In the genomic region with DNA sequence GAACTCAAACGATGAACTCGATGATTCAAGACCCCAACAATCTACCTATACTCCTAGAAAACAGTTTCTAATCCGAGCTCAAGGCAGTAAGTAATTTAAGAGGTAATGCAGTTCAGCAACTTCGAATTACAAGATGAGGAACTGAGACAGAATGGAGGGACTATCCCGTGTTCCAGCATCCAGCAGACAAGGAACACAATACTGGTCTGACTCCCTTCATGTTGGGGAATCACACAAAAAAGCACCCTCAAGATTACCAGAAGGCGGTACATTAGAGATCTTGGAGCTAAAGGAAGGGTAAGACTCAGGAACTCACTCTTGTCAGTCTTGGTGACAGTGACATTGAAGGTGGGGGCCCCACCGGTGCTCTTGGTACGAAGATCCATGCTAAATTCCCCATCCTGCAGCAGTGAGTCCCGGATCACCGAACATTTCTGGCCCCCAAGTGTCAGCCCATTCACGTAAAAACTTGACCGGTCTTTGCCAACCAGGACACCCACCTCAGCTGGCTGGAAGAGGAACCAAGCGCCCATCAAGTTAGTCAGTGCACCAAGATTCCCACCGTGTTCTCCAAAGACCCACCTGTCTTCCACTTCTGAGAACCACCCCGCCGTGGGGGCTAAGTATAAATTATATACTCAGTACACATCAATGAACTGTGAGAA, we compare ENCODE assay signal across 9 cellular contexts. TPM values are rescaled to one million over a fixed set of nuclear protein-coding genes. Genes with fewer than 3 reads are reported as not detected.
A peak's percentile ranks its signal among the peaks of the same experiment; 100 is the strongest.
DNase-seq lines count a peak whose midpoint lies in the region; ATAC-seq, FAIRE-seq and TF ChIP-seq lines count a peak whose summit lies in the region.
"Had no signal": no experiment of that assay in that cellular context is flagged by ENCODE, and none has a peak within 500 bp of the region (broad histone marks: within the 10 kb centered on the region; RNA-seq: fewer than 3 reads in every experiment).

No MANE protein-coding gene starts in this region.

- TSS peak; percentile 60 for BruUV-seq in K562 (replicated peaks; lab: Mats Ljungman, UMichigan)

- peaks cover 82% of the 10 kb centered on the region for H3K79me2 ChIP-seq in K562 (ENCODE audit: control insufficient read depth, insufficient read depth, low read length)

- no peak for TF ChIP-seq RAD21 in K562 (CRISPR knock-in tag; conservative IDR thresholded peaks at IDR 0.05 in 1 of 2, IDR thresholded peaks at IDR 0.05 in 1 of 2)

- intact Hi-C loops in left cardiac atrium (cut with DNase I) (no loop called here), K562 (cut with micrococcal nuclease) (no loop called here), aorta (cut with DNase I) (loop anchor here in 1 of 2 donors (5.0 kb wide), 1 partner anchor 51 kb away; a partner anchor contains a TSS)

- TF ChIP-seq EP300 in K562 (IDR thresholded peaks at IDR 0.05; ENCODE audit: low read length): no peak

- H4K20me1 ChIP-seq in K562 (replicated peaks; ENCODE audit: control insufficient read depth, insufficient read depth, low read length): peaks cover 22% of the 10 kb centered on the region

- DNase-seq in right atrium auricular region (ENCODE audit: low spot score) (no peak), left cardiac atrium (no peak), K562 (ENCODE audit: extremely low read depth in 1 of 4, low spot score in 3 of 4) (no peak), memory B cell (ENCODE audit: low spot score in 2 of 2) (no peak), aorta (no peak), cortex of kidney (lab: John Stamatoyannopoulos, UW) (no peak)

- H3K4me1 ChIP-seq in right atrium auricular region: peaks cover 0 to 66% of the 10 kb centered on the region in 2 donors
- H3K4me1 ChIP-seq in K562 (replicated peaks in 1 of 2; ENCODE audit: control insufficient read depth in 2 of 2, insufficient read depth in 2 of 2, low read length in 2 of 2): peaks cover 30 to 42% of the 10 kb centered on the region in 2 experiments
- no peaks in the 10 kb centered on the region for H3K4me1 ChIP-seq in aorta (ENCODE audit: control insufficient read depth in 1 of 2, insufficient read depth in 2 of 2, low read length in 2 of 2)

- H3K36me3 Mint-ChIP-seq in memory B cell: peaks cover 27% of the 10 kb centered on the region

- H3K9me1 ChIP-seq in K562 (ENCODE audit: control insufficient read depth, insufficient read depth, low read length): no peaks in the 10 kb centered on the region

- H2AFZ ChIP-seq in K562 (ENCODE audit: low read depth, low read length): no peak overlapping the region

- 6% methylated on average over 16 of the region's 16 CpGs for WGBS in K562 (ENCODE audit: insufficient coverage, low coverage, missing lambda C conversion rate)
- 25 to 31% methylated on average over 16 of the region's 16 CpGs for WGBS in aorta, 2 donors

- ATAC-seq in left cardiac atrium (no peak), K562 (no peak), memory B cell (ENCODE audit: low read depth) (no peak), aorta (ENCODE audit: low FRiP score) (no peak), GM18520 (IDR thresholded peaks at IDR 0.05; ENCODE audit: unreplicated experiment) (no peak), HG02938 (IDR thresholded peaks at IDR 0.05; ENCODE audit: unreplicated experiment) (no peak)

- peaks cover 61% of the 10 kb centered on the region for H3K4me1 Mint-ChIP-seq in memory B cell

- peak overlapping the region; percentile 97 for H3K27ac Mint-ChIP-seq in memory B cell

- FAIRE-seq in K562 (lab: Jason Lieb, UNC): peak; percentile 54

- TF ChIP-seq CTCF in right atrium auricular region (IDR thresholded peaks at IDR 0.05): no peak
- no peak for TF ChIP-seq CTCF in K562 (IDR thresholded peaks at IDR 0.05 in 2 of 3, conservative IDR thresholded peaks at IDR 0.05 in 1 of 3; ENCODE audit: insufficient read depth in 2 of 3, low read depth in 1 of 3, low read length in 3 of 3)

- H3K9me3 ChIP-seq in right atrium auricular region: no peaks in the 10 kb centered on the region
- H3K9me3 ChIP-seq in K562 (replicated peaks; ENCODE audit: control insufficient read depth, insufficient read depth, low read depth, low read length): no peaks in the 10 kb centered on the region
- H3K9me3 ChIP-seq in aorta (ENCODE audit: control insufficient read depth, low read length): no peaks in the 10 kb centered on the region

- H3K27me3 Mint-ChIP-seq in memory B cell: no peaks in the 10 kb centered on the region

- H3K27me3 ChIP-seq in right atrium auricular region (no peaks in the 10 kb centered on the region), K562 (ENCODE audit: control insufficient read depth in 2 of 2, insufficient read depth in 2 of 2, low read length in 2 of 2) (no peaks in the 10 kb centered on the region), aorta (ENCODE audit: control insufficient read depth in 1 of 2, insufficient read depth in 2 of 2, low read length in 1 of 2) (peaks cover 0 to 2% of the 10 kb centered on the region in 2 donors)

- H3K9ac ChIP-seq in K562 (ENCODE audit: insufficient read depth in 1 of 2, low read depth in 2 of 2, low read length in 2 of 2): peak overlapping the region; percentile 59 to 97

- CTCF ChIA-PET in K562 (lab: Yijun Ruan, JAX; ENCODE audit: low intra/inter-chr PET ratio): no interaction called here

- in situ Hi-C loops in K562 (cut with MboI): no loop called here

- TF ChIP-seq POLR2A in K562 (conservative IDR thresholded peaks at IDR 0.05): 0 out of 2 replicates have a peak, but pooled peaks have one; percentile 53

- POLR2A ChIA-PET in K562 (lab: Yijun Ruan, JAX): interaction anchor here (0.6 to 3.2 kb wide), 4 partner anchors 14 to 814 kb away, joined by 3 to 21 read pairs (median 4); a partner anchor contains a TSS

- H3K27ac ChIP-seq in right atrium auricular region (peak overlapping the region; percentile 98 to 100), K562 (ENCODE audit: extremely low read depth, low read depth, low read length) (peak overlapping the region; percentile 98), aorta (ENCODE audit: low read depth in 1 of 2, low read length in 2 of 2) (peak overlapping the region in 1 of 2 donors; percentile 5)

- H3K9me3 Mint-ChIP-seq in memory B cell: no peaks in the 10 kb centered on the region

- peak overlapping the region; percentile 80 to 89 for H3K4me3 ChIP-seq in right atrium auricular region
- peak overlapping the region; percentile 97 for H3K4me3 ChIP-seq in K562
- peak overlapping the region; percentile 72 to 92 for H3K4me3 ChIP-seq in aorta (ENCODE audit: low read length in 2 of 2)

- H3K4me3 Mint-ChIP-seq in memory B cell: peak overlapping the region; percentile 99

- peaks cover 40% of the 10 kb centered on the region for H3K36me3 ChIP-seq in right atrium auricular region
- H3K36me3 ChIP-seq in K562 (ENCODE audit: control insufficient read depth, insufficient read depth, low read length): peaks cover 64% of the 10 kb centered on the region
- no peaks in the 10 kb centered on the region for H3K36me3 ChIP-seq in aorta (ENCODE audit: control insufficient read depth in 1 of 2, insufficient read depth in 2 of 2, low read length in 1 of 2)

- peak overlapping the region; percentile 93 for H3K4me2 ChIP-seq in K562 (ENCODE audit: insufficient read depth, low read length)

RNA-seq across cellular contexts. Expression of a gene that starts 1.9 kb away (rescaled TPM):
- total RNA-seq in right atrium auricular region: 100 to 1,000 TPM; 218 to 425 TPM
- total RNA-seq in left cardiac atrium: 100 to 1,000 TPM; 254 to 303 TPM
- total RNA-seq in K562 (2011; cell fraction: chromatin; rRNA removed; ENCODE audit: low replicate concordance): 80.0 and 142 TPM in 2 replicates
- 149 and 155 TPM in 2 replicates for total RNA-seq in K562 (2011; cell fraction: nucleolus; rRNA removed)
- total RNA-seq in K562 (2011; cell fraction: nucleoplasm; rRNA removed): 146 and 190 TPM in 2 replicates
- total RNA-seq in K562 (2014; rRNA removed): 1,086 and 1,479 TPM in 2 replicates
- 307 and 327 TPM in 2 replicates for total RNA-seq in K562 (2014; rRNA removed; fragmentation: Illumina TruSeq; extraction: Trizol)
- total RNA-seq in K562 (2015; rRNA removed; fragmentation: Illumina TruSeq; extraction: Trizol): 456 and 466 TPM in 2 replicates
- total RNA-seq in K562 (2021): 787 and 792 TPM in 2 replicates
- 382 and 556 TPM in 2 replicates for polyA plus RNA-seq in K562 (2011; rRNA removed)
- 759 and 962 TPM in 2 replicates for polyA plus RNA-seq in K562 (2011; cell fraction: cytosol; rRNA removed)
- polyA plus RNA-seq in K562 (2011; cell fraction: nucleus; rRNA removed): 352 and 419 TPM in 2 replicates
- polyA plus RNA-seq in K562 (2012): 697 and 1,149 TPM in 2 replicates
- polyA plus RNA-seq in K562 (2014; fragmentation: Illumina TruSeq; extraction: Trizol): 776 and 901 TPM in 2 replicates
- polyA plus RNA-seq in K562 (2014; fragmentation: Nextera tagmentation; extraction: Ambion mirVana): 10 to 100 TPM; 60.5 to 88.0 TPM
- 879 and 1,059 TPM in 2 replicates for polyA plus RNA-seq in K562 (2014; rRNA removed)
- 233 and 265 TPM in 2 replicates for polyA minus RNA-seq in K562 (2011; rRNA and poly(A)+ RNA removed)
- polyA minus RNA-seq in K562 (2011; cell fraction: cytosol; rRNA and poly(A)+ RNA removed): 518 and 865 TPM in 2 replicates
- 109 and 151 TPM in 2 replicates for polyA minus RNA-seq in K562 (2011; cell fraction: nucleus; rRNA and poly(A)+ RNA removed)
- 100 to 1,000 TPM; 440 to 554 TPM for total RNA-seq in aorta
- polyA plus RNA-seq in aorta: 100 to 1,000 TPM; 543 to 728 TPM

RNA-seq across cellular contexts. Expression of a gene that starts 4.5 kb away (rescaled TPM):
- total RNA-seq in right atrium auricular region: 100 to 1,000 TPM; 235 to 563 TPM
- total RNA-seq in left cardiac atrium: 100 to 1,000 TPM; 149 to 228 TPM
- total RNA-seq in K562 (2011; cell fraction: chromatin; rRNA removed; ENCODE audit: low replicate concordance): 32.5 and 71.2 TPM in 2 replicates
- total RNA-seq in K562 (2011; cell fraction: nucleolus; rRNA removed): 31.6 and 45.9 TPM in 2 replicates
- 30.1 and 40.7 TPM in 2 replicates for total RNA-seq in K562 (2011; cell fraction: nucleoplasm; rRNA removed)
- 7.1 and 8.3 TPM in 2 replicates for total RNA-seq in K562 (2014; rRNA removed)
- total RNA-seq in K562 (2014; rRNA removed; fragmentation: Illumina TruSeq; extraction: Trizol): 2.4 and 5.7 TPM in 2 replicates
- 5.6 and 5.9 TPM in 2 replicates for total RNA-seq in K562 (2015; rRNA removed; fragmentation: Illumina TruSeq; extraction: Trizol)
- 10.8 and 13.6 TPM in 2 replicates for total RNA-seq in K562 (2021)
- polyA plus RNA-seq in K562 (2011; rRNA removed): 15.4 and 15.5 TPM in 2 replicates
- polyA plus RNA-seq in K562 (2011; cell fraction: cytosol; rRNA removed): 12.6 and 14.8 TPM in 2 replicates
- 140 and 201 TPM in 2 replicates for polyA plus RNA-seq in K562 (2011; cell fraction: nucleus; rRNA removed)
- 16.9 and 27.2 TPM in 2 replicates for polyA plus RNA-seq in K562 (2012)
- 9.9 and 10.5 TPM in 2 replicates for polyA plus RNA-seq in K562 (2014; fragmentation: Illumina TruSeq; extraction: Trizol)
- polyA plus RNA-seq in K562 (2014; fragmentation: Nextera tagmentation; extraction: Ambion mirVana): 10 to 100 TPM in 1 of 2 experiments, 1 to 10 TPM in 1; 6.3 to 12.5 TPM
- 17.2 and 18.4 TPM in 2 replicates for polyA plus RNA-seq in K562 (2014; rRNA removed)
- 5.1 and 10.0 TPM in 2 replicates for polyA minus RNA-seq in K562 (2011; rRNA and poly(A)+ RNA removed)
- polyA minus RNA-seq in K562 (2011; cell fraction: cytosol; rRNA and poly(A)+ RNA removed): 6.4 and 10.6 TPM in 2 replicates
- polyA minus RNA-seq in K562 (2011; cell fraction: nucleus; rRNA and poly(A)+ RNA removed): 13.9 and 15.6 TPM in 2 replicates
- total RNA-seq in aorta: 1 to 10 TPM; 5.2 to 7.4 TPM
- polyA plus RNA-seq in aorta: 10 to 100 TPM in 1 of 2 donors, 1 to 10 TPM in 1; 9.5 to 46.2 TPM

RNA-seq across cellular contexts. Expression of a gene that starts 6.4 kb away (rescaled TPM):
- 10 to 100 TPM; 66.9 to 68.6 TPM for total RNA-seq in right atrium auricular region
- 10 to 100 TPM; 76.2 to 95.6 TPM for total RNA-seq in left cardiac atrium
- total RNA-seq in K562 (2011; cell fraction: chromatin; rRNA removed; ENCODE audit: low replicate concordance): 76.6 and 157 TPM in 2 replicates
- total RNA-seq in K562 (2011; cell fraction: nucleolus; rRNA removed): 107 and 116 TPM in 2 replicates
- total RNA-seq in K562 (2011; cell fraction: nucleoplasm; rRNA removed): 95.0 and 98.1 TPM in 2 replicates
- total RNA-seq in K562 (2014; rRNA removed): 27.0 and 41.6 TPM in 2 replicates
- 41.0 and 50.0 TPM in 2 replicates for total RNA-seq in K562 (2014; rRNA removed; fragmentation: Illumina TruSeq; extraction: Trizol)
- total RNA-seq in K562 (2015; rRNA removed; fragmentation: Illumina TruSeq; extraction: Trizol): 42.6 and 43.0 TPM in 2 replicates
- 60.5 and 61.6 TPM in 2 replicates for total RNA-seq in K562 (2021)
- polyA plus RNA-seq in K562 (2011; rRNA removed): 45.5 and 52.4 TPM in 2 replicates
- 102 and 127 TPM in 2 replicates for polyA plus RNA-seq in K562 (2011; cell fraction: cytosol; rRNA removed)
- polyA plus RNA-seq in K562 (2011; cell fraction: nucleus; rRNA removed): 141 and 155 TPM in 2 replicates
- polyA plus RNA-seq in K562 (2012): 66.0 and 75.9 TPM in 2 replicates
- polyA plus RNA-seq in K562 (2014; fragmentation: Illumina TruSeq; extraction: Trizol): 120 and 143 TPM in 2 replicates
- polyA plus RNA-seq in K562 (2014; fragmentation: Nextera tagmentation; extraction: Ambion mirVana): 10 to 100 TPM; 16.5 to 21.9 TPM
- polyA plus RNA-seq in K562 (2014; rRNA removed): 47.3 and 53.3 TPM in 2 replicates
- 42.0 and 44.8 TPM in 2 replicates for polyA minus RNA-seq in K562 (2011; rRNA and poly(A)+ RNA removed)
- polyA minus RNA-seq in K562 (2011; cell fraction: cytosol; rRNA and poly(A)+ RNA removed): 37.9 and 38.2 TPM in 2 replicates
- 25.8 and 33.4 TPM in 2 replicates for polyA minus RNA-seq in K562 (2011; cell fraction: nucleus; rRNA and poly(A)+ RNA removed)
- 10 to 100 TPM; 45.6 to 51.8 TPM for total RNA-seq in aorta
- polyA plus RNA-seq in aorta: 10 to 100 TPM; 39.3 to 89.3 TPM

RNA-seq across cellular contexts. Expression of a gene that starts 6.6 kb away (rescaled TPM):
- 100 to 1,000 TPM in 1 of 2 donors, 10 to 100 TPM in 1; 99.5 to 188 TPM for total RNA-seq in right atrium auricular region
- total RNA-seq in left cardiac atrium: 100 to 1,000 TPM; 166 to 175 TPM
- 15.6 and 45.9 TPM in 2 replicates for total RNA-seq in K562 (2011; cell fraction: chromatin; rRNA removed; ENCODE audit: low replicate concordance)
- 50.2 and 54.3 TPM in 2 replicates for total RNA-seq in K562 (2011; cell fraction: nucleolus; rRNA removed)
- total RNA-seq in K562 (2011; cell fraction: nucleoplasm; rRNA removed): 25.9 and 26.0 TPM in 2 replicates
- 35.4 and 55.1 TPM in 2 replicates for total RNA-seq in K562 (2014; rRNA removed)
- total RNA-seq in K562 (2014; rRNA removed; fragmentation: Illumina TruSeq; extraction: Trizol): 10.8 and 15.8 TPM in 2 replicates
- 31.0 and 32.9 TPM in 2 replicates for total RNA-seq in K562 (2015; rRNA removed; fragmentation: Illumina TruSeq; extraction: Trizol)
- 56.7 and 58.5 TPM in 2 replicates for total RNA-seq in K562 (2021)
- polyA plus RNA-seq in K562 (2011; rRNA removed): 22.8 and 36.0 TPM in 2 replicates
- 42.8 and 67.8 TPM in 2 replicates for polyA plus RNA-seq in K562 (2011; cell fraction: cytosol; rRNA removed)
- polyA plus RNA-seq in K562 (2011; cell fraction: nucleus; rRNA removed): 44.1 and 62.7 TPM in 2 replicates
- 50.7 and 62.8 TPM in 2 replicates for polyA plus RNA-seq in K562 (2012)
- 56.3 and 57.2 TPM in 2 replicates for polyA plus RNA-seq in K562 (2014; fragmentation: Illumina TruSeq; extraction: Trizol)
- 10 to 100 TPM in 1 of 2 experiments, 1 to 10 TPM in 1; 3.1 to 11.0 TPM for polyA plus RNA-seq in K562 (2014; fragmentation: Nextera tagmentation; extraction: Ambion mirVana)
- polyA plus RNA-seq in K562 (2014; rRNA removed): 38.5 and 49.8 TPM in 2 replicates
- 11.8 and 16.7 TPM in 2 replicates for polyA minus RNA-seq in K562 (2011; rRNA and poly(A)+ RNA removed)
- 15.2 and 16.9 TPM in 2 replicates for polyA minus RNA-seq in K562 (2011; cell fraction: cytosol; rRNA and poly(A)+ RNA removed)
- polyA minus RNA-seq in K562 (2011; cell fraction: nucleus; rRNA and poly(A)+ RNA removed): 31.1 and 38.8 TPM in 2 replicates
- 10 to 100 TPM; 28.3 to 29.5 TPM for total RNA-seq in aorta
- 10 to 100 TPM; 31.8 to 41.6 TPM for polyA plus RNA-seq in aorta

RNA-seq across cellular contexts. Expression of a gene that starts 14.4 kb away (rescaled TPM):
- total RNA-seq in right atrium auricular region (not detected), left cardiac atrium (under 1 TPM; 0.13 to 0.15 TPM), K562 (2014; rRNA removed) (not detected in 2 replicates), K562 (2014; rRNA removed; fragmentation: Illumina TruSeq; extraction: Trizol) (not detected in 2 replicates), K562 (2015; rRNA removed; fragmentation: Illumina TruSeq; extraction: Trizol) (not detected in 2 replicates), K562 (2021) (not detected in 2 replicates), aorta (under 1 TPM in 1 of 2 donors, not detected in 1; 0.19 TPM)
- not detected in 2 replicates for total RNA-seq in K562 (2011; cell fraction: chromatin; rRNA removed; ENCODE audit: low replicate concordance)
- not detected in 2 replicates for total RNA-seq in K562 (2011; cell fraction: nucleolus; rRNA removed)
- not detected in 2 replicates for total RNA-seq in K562 (2011; cell fraction: nucleoplasm; rRNA removed)
- polyA plus RNA-seq in K562 (2011; rRNA removed) (not detected in 2 replicates), K562 (2014; fragmentation: Illumina TruSeq; extraction: Trizol) (not detected in 2 replicates), K562 (2014; fragmentation: Nextera tagmentation; extraction: Ambion mirVana) (under 1 TPM in 1 of 2 experiments, not detected in 1; 0.01 TPM), K562 (2014; rRNA removed) (not detected in 2 replicates), aorta (under 1 TPM in 1 of 2 donors, not detected in 1; 0.08 TPM)
- not detected in 2 replicates for polyA plus RNA-seq in K562 (2011; cell fraction: cytosol; rRNA removed)
- not detected in 2 replicates for polyA plus RNA-seq in K562 (2011; cell fraction: nucleus; rRNA removed)
- 0.44 and 0.94 TPM in 2 replicates for polyA plus RNA-seq in K562 (2012)
- polyA minus RNA-seq in K562 (2011; rRNA and poly(A)+ RNA removed): not detected in 2 replicates
- not detected in 2 replicates for polyA minus RNA-seq in K562 (2011; cell fraction: cytosol; rRNA and poly(A)+ RNA removed)
- not detected in 2 replicates for polyA minus RNA-seq in K562 (2011; cell fraction: nucleus; rRNA and poly(A)+ RNA removed)
- total RNA-seq: renal cortical epithelial cell had no signal
